1 cellular context compared by ENCODE assay signal in the genomic region with DNA sequence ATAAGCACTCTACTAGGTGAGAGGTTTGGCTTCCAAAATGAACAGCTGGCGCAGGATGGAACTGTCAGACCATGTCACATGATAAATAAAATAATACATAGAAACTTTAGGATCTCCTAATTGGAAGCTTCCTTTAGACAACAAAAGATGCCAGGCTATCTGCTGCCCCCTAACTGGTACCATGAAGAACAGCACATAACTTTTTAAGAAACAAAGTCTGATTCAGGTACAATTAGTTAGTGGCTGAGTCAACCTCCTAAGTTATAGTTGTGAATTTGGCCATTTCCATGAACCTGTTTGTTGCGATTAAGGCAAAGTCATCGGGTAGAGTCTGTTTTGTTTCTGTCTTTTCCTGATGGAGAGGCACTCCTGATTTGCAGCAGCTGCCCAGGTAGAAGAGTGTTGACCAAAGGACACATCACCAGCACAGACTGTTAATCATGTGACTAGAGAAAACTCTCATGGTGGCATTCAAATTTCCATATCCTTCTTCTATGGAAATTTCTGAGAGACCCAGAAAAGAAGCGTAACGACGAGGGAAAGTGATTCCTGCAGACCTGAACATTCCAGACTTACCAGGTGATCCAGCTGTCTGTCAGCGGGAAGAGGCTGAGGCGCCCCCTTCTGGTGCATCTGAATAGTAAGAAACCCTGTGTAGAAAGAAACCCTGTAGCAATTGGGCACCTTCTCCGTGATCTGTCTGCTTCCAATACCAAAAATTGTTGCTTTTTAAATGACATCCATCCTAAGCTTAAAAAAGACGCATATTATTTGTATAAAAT.
TF ChIP-seq lines count a peak whose summit lies in the region.

No MANE protein-coding gene starts in this region.

TF ChIP-seq in HEK293, 187 proteins besides CTCF, POLR2A, EP300 and RAD21 (continued from another document):
- no peak for TF ChIP-seq ZNF23 (tag by site-specific recombination; IDR thresholded peaks at IDR 0.05; ENCODE audit: borderline replicate concordance)
- no peak for TF ChIP-seq MZF1 (tag by site-specific recombination; IDR thresholded peaks at IDR 0.05; ENCODE audit: borderline replicate concordance)
- TF ChIP-seq, protein P1, sequence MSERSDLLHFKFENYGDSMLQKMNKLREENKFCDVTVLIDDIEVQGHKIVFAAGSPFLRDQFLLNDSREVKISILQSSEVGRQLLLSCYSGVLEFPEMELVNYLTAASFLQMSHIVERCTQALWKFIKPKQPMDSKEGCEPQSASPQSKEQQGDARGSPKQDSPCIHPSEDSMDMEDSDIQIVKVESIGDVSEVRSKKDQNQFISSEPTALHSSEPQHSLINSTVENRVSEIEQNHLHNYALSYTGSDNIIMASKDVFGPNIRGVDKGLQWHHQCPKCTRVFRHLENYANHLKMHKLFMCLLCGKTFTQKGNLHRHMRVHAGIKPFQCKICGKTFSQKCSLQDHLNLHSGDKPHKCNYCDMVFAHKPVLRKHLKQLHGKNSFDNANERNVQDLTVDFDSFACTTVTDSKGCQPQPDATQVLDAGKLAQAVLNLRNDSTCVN (tag by site-specific recombination; optimal IDR thresholded peaks at IDR 0.05) = no peak
- no peak for TF ChIP-seq KLF1 (tag by site-specific recombination; IDR thresholded peaks at IDR 0.05)
- TF ChIP-seq ZEB2 (tag by site-specific recombination; IDR thresholded peaks at IDR 0.05) = 0 out of 2 replicates have a peak, but pooled peaks have one; percentile 38
- no peak for TF ChIP-seq ZNF830 (tag by site-specific recombination; IDR thresholded peaks at IDR 0.05; ENCODE audit: low read depth)
- TF ChIP-seq, protein P2, sequence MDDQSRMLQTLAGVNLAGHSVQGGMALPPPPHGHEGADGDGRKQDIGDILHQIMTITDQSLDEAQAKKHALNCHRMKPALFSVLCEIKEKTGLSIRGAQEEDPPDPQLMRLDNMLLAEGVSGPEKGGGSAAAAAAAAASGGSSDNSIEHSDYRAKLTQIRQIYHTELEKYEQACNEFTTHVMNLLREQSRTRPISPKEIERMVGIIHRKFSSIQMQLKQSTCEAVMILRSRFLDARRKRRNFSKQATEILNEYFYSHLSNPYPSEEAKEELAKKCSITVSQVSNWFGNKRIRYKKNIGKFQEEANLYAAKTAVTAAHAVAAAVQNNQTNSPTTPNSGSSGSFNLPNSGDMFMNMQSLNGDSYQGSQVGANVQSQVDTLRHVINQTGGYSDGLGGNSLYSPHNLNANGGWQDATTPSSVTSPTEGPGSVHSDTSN (CRISPR knock-in tag; IDR thresholded peaks at IDR 0.05) = no peak
- no peak for TF ChIP-seq ZNF366 (tag by site-specific recombination; conservative IDR thresholded peaks at IDR 0.05)
- TF ChIP-seq BCL11B (tag by site-specific recombination; IDR thresholded peaks at IDR 0.05; ENCODE audit: low read depth) = no peak
- peak; percentile 29 for TF ChIP-seq ZNF654 (tag by site-specific recombination; IDR thresholded peaks at IDR 0.05; ENCODE audit: low read depth)
- TF ChIP-seq, protein P3, sequence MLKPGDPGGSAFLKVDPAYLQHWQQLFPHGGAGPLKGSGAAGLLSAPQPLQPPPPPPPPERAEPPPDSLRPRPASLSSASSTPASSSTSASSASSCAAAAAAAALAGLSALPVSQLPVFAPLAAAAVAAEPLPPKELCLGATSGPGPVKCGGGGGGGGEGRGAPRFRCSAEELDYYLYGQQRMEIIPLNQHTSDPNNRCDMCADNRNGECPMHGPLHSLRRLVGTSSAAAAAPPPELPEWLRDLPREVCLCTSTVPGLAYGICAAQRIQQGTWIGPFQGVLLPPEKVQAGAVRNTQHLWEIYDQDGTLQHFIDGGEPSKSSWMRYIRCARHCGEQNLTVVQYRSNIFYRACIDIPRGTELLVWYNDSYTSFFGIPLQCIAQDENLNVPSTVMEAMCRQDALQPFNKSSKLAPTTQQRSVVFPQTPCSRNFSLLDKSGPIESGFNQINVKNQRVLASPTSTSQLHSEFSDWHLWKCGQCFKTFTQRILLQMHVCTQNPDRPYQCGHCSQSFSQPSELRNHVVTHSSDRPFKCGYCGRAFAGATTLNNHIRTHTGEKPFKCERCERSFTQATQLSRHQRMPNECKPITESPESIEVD (tag by site-specific recombination; IDR thresholded peaks at IDR 0.05) = no peak
- no peak for TF ChIP-seq KLF7 (tag by site-specific recombination; IDR thresholded peaks at IDR 0.05; ENCODE audit: borderline replicate concordance)
- no peak for TF ChIP-seq RBAK (tag by site-specific recombination; IDR thresholded peaks at IDR 0.05)
- no peak for TF ChIP-seq KLF16 (tag by site-specific recombination; IDR thresholded peaks at IDR 0.05)
- TF ChIP-seq, protein P4, sequence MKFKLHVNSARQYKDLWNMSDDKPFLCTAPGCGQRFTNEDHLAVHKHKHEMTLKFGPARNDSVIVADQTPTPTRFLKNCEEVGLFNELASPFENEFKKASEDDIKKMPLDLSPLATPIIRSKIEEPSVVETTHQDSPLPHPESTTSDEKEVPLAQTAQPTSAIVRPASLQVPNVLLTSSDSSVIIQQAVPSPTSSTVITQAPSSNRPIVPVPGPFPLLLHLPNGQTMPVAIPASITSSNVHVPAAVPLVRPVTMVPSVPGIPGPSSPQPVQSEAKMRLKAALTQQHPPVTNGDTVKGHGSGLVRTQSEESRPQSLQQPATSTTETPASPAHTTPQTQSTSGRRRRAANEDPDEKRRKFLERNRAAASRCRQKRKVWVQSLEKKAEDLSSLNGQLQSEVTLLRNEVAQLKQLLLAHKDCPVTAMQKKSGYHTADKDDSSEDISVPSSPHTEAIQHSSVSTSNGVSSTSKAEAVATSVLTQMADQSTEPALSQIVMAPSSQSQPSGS (tag by site-specific recombination; IDR thresholded peaks at IDR 0.05; ENCODE audit: low read depth) = no peak
TF ChIP-seq in HEK293: peak in this region for 5.
